In the genomic region with DNA sequence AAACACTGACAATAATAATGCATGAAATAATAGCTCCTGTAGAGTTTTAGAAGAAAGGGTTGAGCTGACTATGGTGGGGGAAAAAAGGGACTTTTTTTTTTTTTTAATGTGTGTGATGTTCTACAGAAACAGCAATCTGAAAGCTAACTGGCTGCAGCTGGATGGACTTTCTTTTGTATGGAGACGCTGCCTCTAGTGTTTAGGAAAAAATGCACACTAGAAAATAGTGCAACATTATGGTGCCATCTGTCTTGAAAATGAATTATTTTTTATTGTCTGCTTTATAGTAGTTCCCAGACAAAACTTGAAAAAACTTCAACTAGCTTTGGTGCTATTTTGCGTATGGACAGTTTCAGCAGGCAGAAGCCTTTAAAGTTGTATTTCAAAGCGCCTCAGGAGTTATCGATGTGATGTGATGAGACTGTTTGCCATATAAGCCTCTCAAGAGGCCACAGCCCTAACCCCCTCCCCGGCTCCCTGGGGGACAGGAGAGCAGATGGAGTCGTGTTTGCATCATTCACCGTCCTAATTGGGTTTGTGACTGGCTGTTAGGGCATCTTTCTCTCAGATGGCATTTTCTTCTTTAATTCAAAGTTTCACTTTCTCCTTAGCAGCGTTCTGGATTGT, we compare ENCODE assay signal across 9 cellular contexts.
DNase-seq lines count a peak whose midpoint lies in the region; ATAC-seq and TF ChIP-seq lines count a peak whose summit lies in the region.
"Had no signal": no experiment of that assay in that cellular context is flagged by ENCODE, and none has a peak within 500 bp of the region (broad histone marks: within the 10 kb centered on the region; RNA-seq: fewer than 3 reads in every experiment).

No MANE protein-coding gene starts in this region.

- H3K27me3 Mint-ChIP-seq in activated CD4-positive, alpha-beta T cell treated with anti-CD3 and anti-CD28 coated beads for 36 hours: peaks cover 7% of the 10 kb centered on the region

- POLR2A ChIA-PET in RWPE1 (lab: Yijun Ruan, JAX; ENCODE audit: low non-redundant PET): no interaction called here
- POLR2A ChIA-PET in activated CD4-positive, alpha-beta T cell treated with anti-CD3 and anti-CD28 coated beads for 36 hours (lab: Charles Lee): no interaction called here

- TF ChIP-seq CTCF in RWPE1 (conservative IDR thresholded peaks at IDR 0.05; ENCODE audit: low read depth) (peak; percentile 64), foreskin fibroblast (IDR thresholded peaks at IDR 0.05; ENCODE audit: low read depth, low read length) (peak; percentile 54)

- no peaks in the 10 kb centered on the region for H3K9me3 Mint-ChIP-seq in activated CD4-positive, alpha-beta T cell treated with anti-CD3 and anti-CD28 coated beads for 36 hours (ENCODE audit: low read depth)
- H3K9me3 Mint-ChIP-seq: CD4-positive, CD25-positive, alpha-beta regulatory T cell had no signal

- intact Hi-C loops in activated CD4-positive, alpha-beta T cell treated with anti-CD3 and anti-CD28 coated beads for 36 hours (cut with DNase I, micrococcal nuclease): loop anchor here (1.0 to 5.0 kb wide), 2 partner anchors 339 to 340 kb away; no protein-coding TSS in a partner anchor

- peak overlapping the region; percentile 44 to 52 for H3K4me3 ChIP-seq in foreskin fibroblast (ENCODE audit: low read depth in 1 of 2, low read length in 2 of 2)

- CTCF ChIA-PET in RWPE1 (lab: Yijun Ruan, JAX): interaction anchor here (0.6 to 2.6 kb wide), 27 partner anchors 10 to 504 kb away, joined by 3 to 18 read pairs (median 4); no protein-coding TSS in a partner anchor
- CTCF ChIA-PET in activated CD4-positive, alpha-beta T cell treated with anti-CD3 and anti-CD28 coated beads for 36 hours (lab: Charles Lee): interaction anchor here (1.0 to 1.7 kb wide), 4 partner anchors 10 to 550 kb away, joined by 3 to 4 read pairs (median 4); no protein-coding TSS in a partner anchor

- H3K4me1 Mint-ChIP-seq in activated CD4-positive, alpha-beta T cell treated with anti-CD3 and anti-CD28 coated beads for 36 hours: no peaks in the 10 kb centered on the region
- H3K4me1 Mint-ChIP-seq: CD4-positive, CD25-positive, alpha-beta regulatory T cell had no signal

- no peak overlapping the region for H3K27ac Mint-ChIP-seq in activated CD4-positive, alpha-beta T cell treated with anti-CD3 and anti-CD28 coated beads for 36 hours
- H3K27ac Mint-ChIP-seq: CD4-positive, CD25-positive, alpha-beta regulatory T cell had no signal

- H3K4me3 Mint-ChIP-seq in activated CD4-positive, alpha-beta T cell treated with anti-CD3 and anti-CD28 coated beads for 36 hours: no peak overlapping the region
- H3K4me3 Mint-ChIP-seq: CD4-positive, CD25-positive, alpha-beta regulatory T cell had no signal

- H3K27ac ChIP-seq in RWPE1: no peak overlapping the region

- DNase-seq in NCI-H345 (lab: John Stamatoyannopoulos, UW) (peak; percentile 37), NCI-H345 treated with DMSO at 0.1 percent for 48 hours (lab: John Stamatoyannopoulos, UW; ENCODE audit: unreplicated experiment) (no peak), RWPE1 (ENCODE audit: low spot score) (no peak), foreskin fibroblast (peak; percentile 49 to 84), retina (peak; percentile 80)
- DNase-seq in stimulated activated naive CD4-positive, alpha-beta T cell (lab: John Stamatoyannopoulos, UW): no peak
- DNase-seq in activated CD4-positive, alpha-beta T cell treated with anti-CD3 and anti-CD28 coated beads for 36 hours: no peak
- DNase-seq: CD4-positive, CD25-positive, alpha-beta regulatory T cell had no signal

- ATAC-seq in activated CD4-positive, alpha-beta T cell treated with anti-CD3 and anti-CD28 coated beads for 36 hours: no peak
- no peak for ATAC-seq in HG02588 (IDR thresholded peaks at IDR 0.05; ENCODE audit: unreplicated experiment)

- no peaks in the 10 kb centered on the region for H3K36me3 Mint-ChIP-seq in activated CD4-positive, alpha-beta T cell treated with anti-CD3 and anti-CD28 coated beads for 36 hours (ENCODE audit: low read depth)
- H3K36me3 Mint-ChIP-seq: CD4-positive, CD25-positive, alpha-beta regulatory T cell had no signal

Comparison
In these comparisons a context has a peak if more than half of its experiments do, and no peak if none do; other contexts are left out.
1. DNase-seq: peak in NCI-H345 (single experiment), foreskin fibroblast (2 of 2) and retina (single experiment); none in NCI-H345 treated with DMSO at 0.1 percent for 48 hours (single experiment), RWPE1 (single experiment), stimulated activated naive CD4-positive, alpha-beta T cell (0 of 6) and activated CD4-positive, alpha-beta T cell treated with anti-CD3 and anti-CD28 coated beads for 36 hours (single experiment).